ENCODE assay signal across 8 cellular contexts in genomic region chr10:2839081-2839725, GRCh38.
A peak's percentile ranks its signal among the peaks of the same experiment; 100 is the strongest.
DNase-seq lines count a peak whose midpoint lies in the region; ATAC-seq, FAIRE-seq and TF ChIP-seq lines count a peak whose summit lies in the region.

No MANE protein-coding gene starts in this region.

- no peaks in the 10 kb centered on the region for H3K36me3 Mint-ChIP-seq in activated naive CD8-positive, alpha-beta T cell treated with anti-CD3 and anti-CD28 coated beads, Interleukin-2, amount 10 ng/mL, durations not matched to agents 7 days and 5 days

- no peaks in the 10 kb centered on the region for H3K27me3 ChIP-seq in testis

- H3K9me3 ChIP-seq in kidney (ENCODE audit: control insufficient read depth in 1 of 2, low read length in 2 of 2) (no peaks in the 10 kb centered on the region), testis (no peaks in the 10 kb centered on the region)

- peak; percentile 44 for TF ChIP-seq CTCF in AG09309 (IDR thresholded peaks at IDR 0.05; ENCODE audit: control insufficient read depth, insufficient read depth, low read depth, low read length, missing control alignments)
- TF ChIP-seq CTCF in kidney (IDR thresholded peaks at IDR 0.05; ENCODE audit: borderline replicate concordance, extremely low read depth, insufficient read depth), result peak; percentile 67
- peak in 1 of 3 experiments; percentile 39 for TF ChIP-seq CTCF in testis (IDR thresholded peaks at IDR 0.05)

- no peak for FAIRE-seq in kidney (lab: Jason Lieb, UNC)

- no peak overlapping the region for H3K4me3 Mint-ChIP-seq in activated naive CD8-positive, alpha-beta T cell treated with anti-CD3 and anti-CD28 coated beads, Interleukin-2, amount 10 ng/mL, durations not matched to agents 7 days and 5 days

- no peak overlapping the region for H3K27ac Mint-ChIP-seq in activated naive CD8-positive, alpha-beta T cell treated with anti-CD3 and anti-CD28 coated beads, Interleukin-2, amount 10 ng/mL, durations not matched to agents 7 days and 5 days

- peak; percentile 49 for ATAC-seq in GM18502 (IDR thresholded peaks at IDR 0.05; ENCODE audit: poor library complexity, unreplicated experiment)
- no peak for ATAC-seq in activated naive CD8-positive, alpha-beta T cell treated with anti-CD3 and anti-CD28 coated beads, Interleukin-2, amount 10 ng/mL, durations not matched to agents 7 days and 5 days (ENCODE audit: low read depth)
- ATAC-seq in HG03565 (IDR thresholded peaks at IDR 0.05; ENCODE audit: unreplicated experiment), result no peak

- TF ChIP-seq POLR2A in testis (IDR thresholded peaks at IDR 0.05), result no peak

- POLR2A ChIA-PET in activated naive CD8-positive, alpha-beta T cell treated with anti-CD3 and anti-CD28 coated beads, Interleukin-2, amount 10 ng/mL, durations not matched to agents 7 days and 5 days (lab: Charles Lee), result no interaction called here

- no peaks in the 10 kb centered on the region for H3K4me1 Mint-ChIP-seq in activated naive CD8-positive, alpha-beta T cell treated with anti-CD3 and anti-CD28 coated beads, Interleukin-2, amount 10 ng/mL, durations not matched to agents 7 days and 5 days

- intact Hi-C loops in kidney (cut with DNase I), result no loop called here
- intact Hi-C loops in testis (cut with DNase I; ENCODE audit: low total_unique reads), result no loop called here

- no peak overlapping the region for H3K9ac ChIP-seq in kidney (ENCODE audit: low read length in 2 of 2)

- no peak overlapping the region for H3K4me3 ChIP-seq in AG09309 (ENCODE audit: control insufficient read depth, low read depth, low read length)
- H3K4me3 ChIP-seq in kidney (ENCODE audit: low read length in 2 of 2), result no peak overlapping the region
- H3K4me3 ChIP-seq in testis, result no peak overlapping the region

- no peaks in the 10 kb centered on the region for H3K9me3 Mint-ChIP-seq in activated naive CD8-positive, alpha-beta T cell treated with anti-CD3 and anti-CD28 coated beads, Interleukin-2, amount 10 ng/mL, durations not matched to agents 7 days and 5 days

- peaks cover 8% of the 10 kb centered on the region for H3K27me3 Mint-ChIP-seq in activated naive CD8-positive, alpha-beta T cell treated with anti-CD3 and anti-CD28 coated beads, Interleukin-2, amount 10 ng/mL, durations not matched to agents 7 days and 5 days

- H3K4me1 ChIP-seq in kidney (ENCODE audit: control insufficient read depth in 1 of 2, insufficient read depth in 1 of 2, low read depth in 1 of 2, low read length in 2 of 2) (no peaks in the 10 kb centered on the region), testis (no peaks in the 10 kb centered on the region)

- DNase-seq in AG09309 (ENCODE audit: low read depth) (no peak), NCI-H460 (ENCODE audit: extremely low read depth, low read depth) (peak; percentile 32), kidney (no peak), testis (peak; percentile 55), DMS114 treated with DMSO at 0.1 percent for 48 hours (lab: John Stamatoyannopoulos, UW; ENCODE audit: unreplicated experiment) (no peak)
- DNase-seq in activated naive CD8-positive, alpha-beta T cell treated with anti-CD3 and anti-CD28 coated beads, Interleukin-2, amount 10 ng/mL, durations not matched to agents 7 days and 5 days, result peak; percentile 37

- H3K36me3 ChIP-seq in kidney (ENCODE audit: control insufficient read depth in 1 of 2, insufficient read depth in 2 of 2, low read length in 2 of 2) (no peaks in the 10 kb centered on the region), testis (ENCODE audit: low read depth, missing control alignments) (no peaks in the 10 kb centered on the region)

- H3K27ac ChIP-seq in kidney (ENCODE audit: low read depth in 2 of 2, low read length in 2 of 2) (no peak overlapping the region), testis (no peak overlapping the region)

- 60 to 64% methylated on average over 8 to 16 of the region's 16 CpGs for WGBS in testis, 2 donors

Comparison
In these comparisons a context has a peak if more than half of its experiments do, and no peak if none do; other contexts are left out.
1. DNase-seq: peak in NCI-H460 (single experiment), activated naive CD8-positive, alpha-beta T cell treated with anti-CD3 and anti-CD28 coated beads, Interleukin-2, amount 10 ng/mL, durations not matched to agents 7 days and 5 days (single experiment) and testis (single experiment); none in AG09309 (single experiment), kidney (single experiment) and DMS114 treated with DMSO at 0.1 percent for 48 hours (single experiment).